Comparison of ENCODE assay signal across 2 cellular contexts in genomic region chr19:47158367-47158791, GRCh38.
TF ChIP-seq lines count a peak whose summit lies in the region.

No MANE protein-coding gene starts in this region.

TF ChIP-seq in GM12878, 131 proteins besides CTCF, POLR2A, EP300 and RAD21:
- TF ChIP-seq BACH1 (IDR thresholded peaks at IDR 0.05; ENCODE audit: borderline replicate concordance) = no peak
- no peak for TF ChIP-seq TBL1XR1 (IDR thresholded peaks at IDR 0.05; ENCODE audit: low read depth, low read length)
- TF ChIP-seq CBFB (IDR thresholded peaks at IDR 0.05; ENCODE audit: low read depth) = peak; percentile 2; the same call in 1 of the 2 replicates

TF ChIP-seq in HepG2, 621 proteins besides CTCF, POLR2A, EP300 and RAD21:
- no peak for TF ChIP-seq ZNF383 (CRISPR knock-in tag; IDR thresholded peaks at IDR 0.05; ENCODE audit: borderline replicate concordance)
- no peak for TF ChIP-seq SP5 (CRISPR knock-in tag; IDR thresholded peaks at IDR 0.05; ENCODE audit: borderline replicate concordance, low read depth)
- TF ChIP-seq, protein P1, sequence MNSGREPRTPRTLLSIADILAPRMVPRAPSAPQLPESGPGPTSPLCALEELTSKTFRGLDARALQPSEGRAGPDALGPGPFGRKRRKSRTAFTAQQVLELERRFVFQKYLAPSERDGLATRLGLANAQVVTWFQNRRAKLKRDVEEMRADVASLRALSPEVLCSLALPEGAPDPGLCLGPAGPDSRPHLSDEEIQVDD (CRISPR knock-in tag; IDR thresholded peaks at IDR 0.05; ENCODE audit: borderline replicate concordance) = no peak
- TF ChIP-seq, protein P2, sequence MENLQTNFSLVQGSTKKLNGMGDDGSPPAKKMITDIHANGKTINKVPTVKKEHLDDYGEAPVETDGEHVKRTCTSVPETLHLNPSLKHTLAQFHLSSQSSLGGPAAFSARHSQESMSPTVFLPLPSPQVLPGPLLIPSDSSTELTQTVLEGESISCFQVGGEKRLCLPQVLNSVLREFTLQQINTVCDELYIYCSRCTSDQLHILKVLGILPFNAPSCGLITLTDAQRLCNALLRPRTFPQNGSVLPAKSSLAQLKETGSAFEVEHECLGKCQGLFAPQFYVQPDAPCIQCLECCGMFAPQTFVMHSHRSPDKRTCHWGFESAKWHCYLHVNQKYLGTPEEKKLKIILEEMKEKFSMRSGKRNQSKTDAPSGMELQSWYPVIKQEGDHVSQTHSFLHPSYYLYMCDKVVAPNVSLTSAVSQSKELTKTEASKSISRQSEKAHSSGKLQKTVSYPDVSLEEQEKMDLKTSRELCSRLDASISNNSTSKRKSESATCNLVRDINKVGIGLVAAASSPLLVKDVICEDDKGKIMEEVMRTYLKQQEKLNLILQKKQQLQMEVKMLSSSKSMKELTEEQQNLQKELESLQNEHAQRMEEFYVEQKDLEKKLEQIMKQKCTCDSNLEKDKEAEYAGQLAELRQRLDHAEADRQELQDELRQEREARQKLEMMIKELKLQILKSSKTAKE (CRISPR knock-in tag; IDR thresholded peaks at IDR 0.05; ENCODE audit: borderline replicate concordance) = no peak
- TF ChIP-seq, protein P3, sequence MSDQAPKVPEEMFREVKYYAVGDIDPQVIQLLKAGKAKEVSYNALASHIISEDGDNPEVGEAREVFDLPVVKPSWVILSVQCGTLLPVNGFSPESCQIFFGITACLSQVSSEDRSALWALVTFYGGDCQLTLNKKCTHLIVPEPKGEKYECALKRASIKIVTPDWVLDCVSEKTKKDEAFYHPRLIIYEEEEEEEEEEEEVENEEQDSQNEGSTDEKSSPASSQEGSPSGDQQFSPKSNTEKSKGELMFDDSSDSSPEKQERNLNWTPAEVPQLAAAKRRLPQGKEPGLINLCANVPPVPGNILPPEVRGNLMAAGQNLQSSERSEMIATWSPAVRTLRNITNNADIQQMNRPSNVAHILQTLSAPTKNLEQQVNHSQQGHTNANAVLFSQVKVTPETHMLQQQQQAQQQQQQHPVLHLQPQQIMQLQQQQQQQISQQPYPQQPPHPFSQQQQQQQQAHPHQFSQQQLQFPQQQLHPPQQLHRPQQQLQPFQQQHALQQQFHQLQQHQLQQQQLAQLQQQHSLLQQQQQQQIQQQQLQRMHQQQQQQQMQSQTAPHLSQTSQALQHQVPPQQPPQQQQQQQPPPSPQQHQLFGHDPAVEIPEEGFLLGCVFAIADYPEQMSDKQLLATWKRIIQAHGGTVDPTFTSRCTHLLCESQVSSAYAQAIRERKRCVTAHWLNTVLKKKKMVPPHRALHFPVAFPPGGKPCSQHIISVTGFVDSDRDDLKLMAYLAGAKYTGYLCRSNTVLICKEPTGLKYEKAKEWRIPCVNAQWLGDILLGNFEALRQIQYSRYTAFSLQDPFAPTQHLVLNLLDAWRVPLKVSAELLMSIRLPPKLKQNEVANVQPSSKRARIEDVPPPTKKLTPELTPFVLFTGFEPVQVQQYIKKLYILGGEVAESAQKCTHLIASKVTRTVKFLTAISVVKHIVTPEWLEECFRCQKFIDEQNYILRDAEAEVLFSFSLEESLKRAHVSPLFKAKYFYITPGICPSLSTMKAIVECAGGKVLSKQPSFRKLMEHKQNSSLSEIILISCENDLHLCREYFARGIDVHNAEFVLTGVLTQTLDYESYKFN (CRISPR knock-in tag; conservative IDR thresholded peaks at IDR 0.05) = no peak
- no peak for TF ChIP-seq ZFP62 (CRISPR knock-in tag; IDR thresholded peaks at IDR 0.05)
- TF ChIP-seq NBN (conservative IDR thresholded peaks at IDR 0.05) = no peak
- TF ChIP-seq MLLT10 (CRISPR knock-in tag; IDR thresholded peaks at IDR 0.05) = no peak
- no peak for TF ChIP-seq ZNF3 (CRISPR knock-in tag; IDR thresholded peaks at IDR 0.05)
- no peak for TF ChIP-seq NR2F6 (IDR thresholded peaks at IDR 0.05)
- TF ChIP-seq NR2F6 (CRISPR knock-in tag; IDR thresholded peaks at IDR 0.05) = no peak
